21 cellular contexts compared by ENCODE assay signal in the genomic region with DNA sequence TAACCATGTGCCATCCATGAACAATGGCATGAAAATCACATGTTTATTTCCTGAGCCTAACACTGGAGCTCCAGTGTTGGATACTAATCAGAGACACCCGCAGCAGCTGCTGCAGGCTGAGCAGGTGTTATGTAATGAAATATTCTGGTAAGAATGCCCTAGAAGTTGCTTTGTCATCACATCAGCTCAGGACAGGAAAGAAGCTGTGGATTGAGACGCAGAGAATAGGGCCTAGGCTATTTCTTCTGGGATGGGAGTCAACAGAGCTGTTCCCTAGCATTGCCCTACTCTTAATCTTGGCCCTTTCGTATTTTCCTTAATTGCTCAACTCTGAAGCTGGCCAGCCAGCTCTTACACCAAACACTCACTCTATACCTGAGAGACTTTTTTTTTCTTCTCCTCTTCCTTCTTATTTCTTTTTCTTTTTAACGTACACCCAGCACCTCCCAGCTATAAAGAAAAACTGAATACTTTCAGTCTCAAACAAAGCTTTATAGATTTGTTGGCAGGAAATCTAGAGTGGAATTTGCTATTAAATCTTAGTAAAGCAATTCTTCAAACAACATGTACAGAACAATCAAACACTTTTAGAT. TPM values are rescaled to one million over a fixed set of nuclear protein-coding genes. Genes with fewer than 3 reads are reported as not detected.
DNase-seq lines count a peak whose midpoint lies in the region; ATAC-seq, FAIRE-seq and TF ChIP-seq lines count a peak whose summit lies in the region.
"Had no signal": no experiment of that assay in that cellular context is flagged by ENCODE, and none has a peak within 500 bp of the region (broad histone marks: within the 10 kb centered on the region; RNA-seq: fewer than 3 reads in every experiment).

No MANE protein-coding gene starts in this region.

- FAIRE-seq in pancreas (lab: Jason Lieb, UNC) = no peak
- FAIRE-seq: colon had no signal

- H3K79me2 ChIP-seq in GM23338 (replicated peaks; ENCODE audit: insufficient read depth) (no peaks in the 10 kb centered on the region), smooth muscle cell (ENCODE audit: low read depth) (no peaks in the 10 kb centered on the region)

- peaks cover 3% of the 10 kb centered on the region; the same call in 2 of the 3 replicates for H3K4me1 Mint-ChIP-seq in GM23338

- H2AFZ ChIP-seq in GM23338 (0 out of 2 replicates have a peak overlapping the region, but pooled peaks have one; percentile 33), smooth muscle cell (ENCODE audit: low read depth) (no peak overlapping the region)

- H3K9me2 ChIP-seq in GM23338 (ENCODE audit: insufficient read depth) = no peaks in the 10 kb centered on the region

- no peaks in the 10 kb centered on the region for H4K20me1 ChIP-seq in GM23338 (replicated peaks; ENCODE audit: insufficient read depth)
- no peaks in the 10 kb centered on the region for H4K20me1 ChIP-seq in smooth muscle cell (ENCODE audit: low read depth)

- H3K27ac ChIP-seq in GM23338 (ENCODE audit: low read depth) = no peak overlapping the region
- no peak overlapping the region for H3K27ac ChIP-seq in pancreas
- H3K27ac ChIP-seq in smooth muscle cell (ENCODE audit: low read depth) = no peak overlapping the region

- TF ChIP-seq CTCF in GM23338 (conservative IDR thresholded peaks at IDR 0.05; ENCODE audit: low read depth in 2 of 2) = no peak
- TF ChIP-seq CTCF in epithelial cell of esophagus (IDR thresholded peaks at IDR 0.05; ENCODE audit: insufficient read depth, low read depth, low read length, missing control alignments) = no peak
- no peak for TF ChIP-seq CTCF in pancreas (IDR thresholded peaks at IDR 0.05)
- no peak for TF ChIP-seq CTCF in smooth muscle cell (IDR thresholded peaks at IDR 0.05; ENCODE audit: borderline replicate concordance, insufficient read depth, poor library complexity, severe bottlenecking)

- H3K4me3 ChIP-seq in GM23338 = no peak overlapping the region
- no peak overlapping the region for H3K4me3 ChIP-seq in epithelial cell of esophagus (ENCODE audit: low read length)
- H3K4me3 ChIP-seq in pancreas = no peak overlapping the region
- H3K4me3 ChIP-seq in smooth muscle cell = no peak overlapping the region

- no peaks in the 10 kb centered on the region for H3F3A ChIP-seq in GM23338 (replicated peaks; ENCODE audit: low read depth)
- no peaks in the 10 kb centered on the region for H3F3A ChIP-seq in smooth muscle cell (ENCODE audit: low read depth)

- H3K27ac Mint-ChIP-seq in GM23338 = no peak overlapping the region
- H3K27ac Mint-ChIP-seq: activated naive CD4-positive, alpha-beta T cell treated with anti-CD3 and anti-CD28 coated beads, Interleukin-2, amount 50 U/mL, for 72 hours; H9; T-helper 17 cell; WTC11 had no signal

- no peaks in the 10 kb centered on the region for H3K36me3 ChIP-seq in GM23338 (ENCODE audit: insufficient read depth)
- H3K36me3 ChIP-seq in pancreas = no peaks in the 10 kb centered on the region
- H3K36me3 ChIP-seq in smooth muscle cell (ENCODE audit: low read depth) = no peaks in the 10 kb centered on the region

- H3K36me3 Mint-ChIP-seq in GM23338 (ENCODE audit: low read depth) = no peaks in the 10 kb centered on the region
- H3K36me3 Mint-ChIP-seq: activated naive CD4-positive, alpha-beta T cell treated with anti-CD3 and anti-CD28 coated beads, Interleukin-2, amount 50 U/mL, for 72 hours; WTC11 had no signal

- no peaks in the 10 kb centered on the region for H3K9me3 Mint-ChIP-seq in GM23338
- H3K9me3 Mint-ChIP-seq: activated naive CD4-positive, alpha-beta T cell treated with anti-CD3 and anti-CD28 coated beads, Interleukin-2, amount 50 U/mL, for 72 hours; H9; WTC11 had no signal

- ATAC-seq in GM23338 = no peak
- ATAC-seq in pancreas = peak; percentile 37 to 82 (median 47)
- ATAC-seq in left cardiac atrium = no peak
- no peak for ATAC-seq in GM18502 (IDR thresholded peaks at IDR 0.05; ENCODE audit: poor library complexity, unreplicated experiment)
- ATAC-seq: activated naive CD4-positive, alpha-beta T cell treated with anti-CD3 and anti-CD28 coated beads, Interleukin-2, amount 50 U/mL, for 72 hours; right cardiac atrium; stimulated activated naive CD8-positive, alpha-beta T cell treated with anti-CD3 and anti-CD28 coated beads, Interleukin-15, Interleukin-2, amounts not matched to agents 100 U/mL and 50 U/mL, for 24 hours; T-helper 17 cell; WTC11 had no signal

- intact Hi-C loops in pancreas (cut with DNase I) (no loop called here), left cardiac atrium (cut with DNase I) (no loop called here)

- WGBS in pancreas, 2 donors = 24 to 37% methylated on average over 4 of the region's 4 CpGs
- WGBS in smooth muscle cell (ENCODE audit: low lambda C conversion rate) = 88% methylated on average over 4 of the region's 4 CpGs

- no peak for DNase-seq in GM23338 (ENCODE audit: low spot score)
- DNase-seq in NCI-H510A (lab: John Stamatoyannopoulos, UW) = peak; percentile 15
- peak; percentile 42 for DNase-seq in epithelial cell of esophagus (ENCODE audit: low read depth)
- no peak for DNase-seq in pancreas
- no peak for DNase-seq in left cardiac atrium
- DNase-seq in smooth muscle cell (lab: John Stamatoyannopoulos, UW; ENCODE audit: unreplicated experiment) = no peak
- DNase-seq: activated T-cell treated with anti-CD3 and anti-CD28 coated beads, Interleukin-2, amount 50 U/mL, for 48 hours; H9; IMR-90; islet precursor cell; mesendoderm; MV-4-11; NCI-H446 treated with DMSO at 0.1 percent for 48 hours; right cardiac atrium; SIG-M5; stimulated activated naive CD8-positive, alpha-beta T cell treated with anti-CD3 and anti-CD28 coated beads, Interleukin-15, Interleukin-2, amounts not matched to agents 100 U/mL and 50 U/mL, for 24 hours; T-helper 17 cell had no signal

- no peak overlapping the region for H3K4me2 ChIP-seq in GM23338
- H3K4me2 ChIP-seq in smooth muscle cell = no peak overlapping the region

- H3K9me3 ChIP-seq in pancreas = no peaks in the 10 kb centered on the region
- no peaks in the 10 kb centered on the region for H3K9me3 ChIP-seq in smooth muscle cell (replicated peaks; ENCODE audit: low read depth)

- peaks cover 1% of the 10 kb centered on the region for H3K27me3 Mint-ChIP-seq in GM23338 (ENCODE audit: insufficient read depth, low read depth, poor library complexity)

- H3K9ac ChIP-seq in smooth muscle cell (ENCODE audit: low read depth) = no peak overlapping the region

- no peak overlapping the region for H3K4me3 Mint-ChIP-seq in GM23338
- H3K4me3 Mint-ChIP-seq: H9, T-helper 17 cell, WTC11 had no signal

- no peaks in the 10 kb centered on the region for H3K27me3 ChIP-seq in GM23338 (ENCODE audit: insufficient read depth)
- no peaks in the 10 kb centered on the region for H3K27me3 ChIP-seq in pancreas
- H3K27me3 ChIP-seq in smooth muscle cell (ENCODE audit: low read depth) = peaks cover 14% of the 10 kb centered on the region

- H3K4me1 ChIP-seq in GM23338 (ENCODE audit: insufficient read depth) (no peaks in the 10 kb centered on the region), pancreas (peaks cover 0 to 4% (median 3%) of the 10 kb centered on the region in 3 donors), smooth muscle cell (ENCODE audit: low read depth) (no peaks in the 10 kb centered on the region)

TF ChIP-seq in GM23338, 12 proteins besides CTCF, POLR2A, EP300 and RAD21 (continues in another document):
- TF ChIP-seq, protein P1, sequence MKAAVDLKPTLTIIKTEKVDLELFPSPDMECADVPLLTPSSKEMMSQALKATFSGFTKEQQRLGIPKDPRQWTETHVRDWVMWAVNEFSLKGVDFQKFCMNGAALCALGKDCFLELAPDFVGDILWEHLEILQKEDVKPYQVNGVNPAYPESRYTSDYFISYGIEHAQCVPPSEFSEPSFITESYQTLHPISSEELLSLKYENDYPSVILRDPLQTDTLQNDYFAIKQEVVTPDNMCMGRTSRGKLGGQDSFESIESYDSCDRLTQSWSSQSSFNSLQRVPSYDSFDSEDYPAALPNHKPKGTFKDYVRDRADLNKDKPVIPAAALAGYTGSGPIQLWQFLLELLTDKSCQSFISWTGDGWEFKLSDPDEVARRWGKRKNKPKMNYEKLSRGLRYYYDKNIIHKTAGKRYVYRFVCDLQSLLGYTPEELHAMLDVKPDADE (IDR thresholded peaks at IDR 0.05) = no peak
- TF ChIP-seq EZH2phosphoT487 (IDR thresholded peaks at IDR 0.05; ENCODE audit: unreplicated experiment) = no peak

RNA-seq across cellular contexts. Expression of a gene that starts 31.9 kb away (rescaled TPM):
- total RNA-seq in GM23338 (2014; rRNA removed; shearing (Covaris generic)) = 1.8 and 4.0 TPM in 2 replicates
- 0.13 and 0.52 TPM in 2 replicates for polyA plus RNA-seq in GM23338 (2016; fragmentation: Nextera tagmentation; extraction: Ambion mirVana)
- total RNA-seq in pancreas = under 1 TPM in 2 of 6 donors, not detected in 4; 0.06 to 0.41 TPM
- under 1 TPM; 0.11 to 0.40 TPM for polyA plus RNA-seq in pancreas
- total RNA-seq in left cardiac atrium = under 1 TPM; 0.15 to 0.63 TPM
- 1.7 and 2.2 TPM in 2 replicates for total RNA-seq in smooth muscle cell
- 0.07 TPM in 1 of 2 replicates, not detected in the other for polyA plus RNA-seq in smooth muscle cell
- total RNA-seq: activated naive CD4-positive, alpha-beta T cell treated with anti-CD3 and anti-CD28 coated beads, Interleukin-2, amount 50 U/mL, for 72 hours; IMR-90; T-helper 17 cell had no signal
- polyA plus RNA-seq: IMR-90 had no signal

Comparison
In these comparisons a context has a peak if more than half of its experiments do, and no peak if none do; other contexts are left out.
1. ATAC-seq: peak in pancreas (4 of 4); none in GM23338 (single experiment), left cardiac atrium (0 of 2) and GM18502 (single experiment).
2. DNase-seq: peak in NCI-H510A (single experiment) and epithelial cell of esophagus (single experiment); none in GM23338 (single experiment), pancreas (0 of 6), left cardiac atrium (single experiment) and smooth muscle cell (single experiment).